ENCODE assay signal across 19 cellular contexts in the genomic region with DNA sequence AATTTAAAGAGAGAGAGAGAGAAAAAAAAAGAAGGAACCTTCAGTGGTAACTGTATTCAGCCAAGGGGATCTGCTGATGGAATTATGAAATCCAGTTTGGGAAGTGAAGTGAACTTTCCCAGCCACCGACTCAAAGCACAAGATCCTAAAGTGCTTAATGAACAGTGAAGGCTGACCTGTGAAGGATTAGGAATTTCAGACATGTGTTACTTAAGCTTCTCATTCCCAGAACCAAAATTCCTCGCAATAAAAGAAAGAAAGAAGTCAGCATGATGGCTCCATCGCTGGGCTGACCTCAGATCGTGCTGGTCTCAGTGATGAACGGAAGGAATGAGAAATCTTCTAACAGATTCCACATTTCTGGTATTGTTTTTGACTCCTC.
DNase-seq lines count a peak whose midpoint lies in the region; ATAC-seq and TF ChIP-seq lines count a peak whose summit lies in the region.
"Had no signal": no experiment of that assay in that cellular context is flagged by ENCODE, and none has a peak within 500 bp of the region (broad histone marks: within the 10 kb centered on the region; RNA-seq: fewer than 3 reads in every experiment).

No MANE protein-coding gene starts in this region.

- H3K4me2 ChIP-seq in SK-N-SH = peak overlapping the region; percentile 28; the same call in 1 of the 2 replicates

- no peak for TF ChIP-seq POLR2A in gastroesophageal sphincter (IDR thresholded peaks at IDR 0.05)

- intact Hi-C loops in sciatic nerve (cut with DNase I) = no loop called here

- H3K27ac Mint-ChIP-seq in WTC11 = no peak overlapping the region
- H3K27ac Mint-ChIP-seq: H9; stimulated activated naive CD8-positive, alpha-beta T cell treated with anti-CD3 and anti-CD28 coated beads, Interleukin-15, amount 100 ng/mL, for 72 hours had no signal

- TF ChIP-seq RAD21 in SK-N-SH (IDR thresholded peaks at IDR 0.05; ENCODE audit: low read length) = no peak

- TF ChIP-seq EP300 in SK-N-SH (IDR thresholded peaks at IDR 0.05; ENCODE audit: borderline replicate concordance in 1 of 2, low read depth in 1 of 2, low read length in 1 of 2) (no peak), gastroesophageal sphincter (IDR thresholded peaks at IDR 0.05) (no peak)

- no peaks in the 10 kb centered on the region for H3K36me3 ChIP-seq in SK-N-SH (replicated peaks in 1 of 2; ENCODE audit: control insufficient read depth in 1 of 2, insufficient read depth in 2 of 2, low read length in 1 of 2)
- no peaks in the 10 kb centered on the region for H3K36me3 ChIP-seq in gastroesophageal sphincter
- H3K36me3 ChIP-seq: heart right ventricle, lower lobe of right lung had no signal

- no peak for TF ChIP-seq CTCF in SK-N-SH (IDR thresholded peaks at IDR 0.05)
- no peak for TF ChIP-seq CTCF in gastroesophageal sphincter (IDR thresholded peaks at IDR 0.05)
- no peak for TF ChIP-seq CTCF in WTC11 (IDR thresholded peaks at IDR 0.05)

- peak; percentile 67 for ATAC-seq in gastroesophageal sphincter
- peak; percentile 90 for ATAC-seq in sciatic nerve
- ATAC-seq in WTC11 = no peak
- no peak for ATAC-seq in GM19324 (IDR thresholded peaks at IDR 0.05; ENCODE audit: low FRiP score, unreplicated experiment)
- ATAC-seq: HepG2; lower lobe of right lung; stimulated activated naive CD8-positive, alpha-beta T cell treated with anti-CD3 and anti-CD28 coated beads, Interleukin-15, amount 100 ng/mL, for 72 hours had no signal

- no peaks in the 10 kb centered on the region for H3K27me3 Mint-ChIP-seq in WTC11 (ENCODE audit: low read depth)
- H3K27me3 Mint-ChIP-seq: stimulated activated naive CD8-positive, alpha-beta T cell treated with anti-CD3 and anti-CD28 coated beads, Interleukin-15, amount 100 ng/mL, for 72 hours had no signal

- H3K9me3 ChIP-seq in SK-N-SH (no peaks in the 10 kb centered on the region), gastroesophageal sphincter (no peaks in the 10 kb centered on the region)
- H3K9me3 ChIP-seq: heart right ventricle, lower lobe of right lung had no signal

- POLR2A ChIA-PET in SK-N-SH (lab: Yijun Ruan, JAX) (no interaction called here), WTC11 (lab: Charles Lee) (no interaction called here)

- H3K4me1 Mint-ChIP-seq in WTC11 = peaks cover 25% of the 10 kb centered on the region
- H3K4me1 Mint-ChIP-seq: stimulated activated naive CD8-positive, alpha-beta T cell treated with anti-CD3 and anti-CD28 coated beads, Interleukin-15, amount 100 ng/mL, for 72 hours had no signal

- CTCF ChIA-PET in SK-N-SH (lab: Yijun Ruan, JAX) = no interaction called here
- CTCF ChIA-PET in WTC11 (lab: Charles Lee) = no interaction called here

- DNase-seq in EL = peak; percentile 53
- DNase-seq in SK-N-SH = no peak
- DNase-seq in sciatic nerve (ENCODE audit: low spot score) = no peak
- DNase-seq in putamen (ENCODE audit: low spot score) = no peak
- DNase-seq in T-helper 9 cell = no peak
- DNase-seq in WTC11 (ENCODE audit: low spot score) = no peak
- DNase-seq: activated CD4-positive, CD25-positive, alpha-beta regulatory T cell treated with anti-CD3 and anti-CD28 coated beads, Interleukin-2, amount 50 U/mL, for 72 hours; amniotic stem cell; effector CD4-positive, alpha-beta T cell; H9; heart right ventricle; lower lobe of right lung; NCI-H1417; NCI-H526 treated with DMSO at 0.1 percent for 48 hours; SHP77 treated with DMSO at 0.1 percent for 48 hours; stimulated activated naive CD8-positive, alpha-beta T cell treated with anti-CD3 and anti-CD28 coated beads, Interleukin-15, amount 100 ng/mL, for 72 hours had no signal

- 9% methylated on average over 5 of the region's 5 CpGs for WGBS in SK-N-SH (ENCODE audit: low lambda C conversion rate)
- 59 to 65% methylated on average over 3 to 5 of the region's 5 CpGs for WGBS in gastroesophageal sphincter (ENCODE audit: low coverage in 1 of 2), 2 donors

- no peaks in the 10 kb centered on the region for H3K36me3 Mint-ChIP-seq in WTC11

- no peaks in the 10 kb centered on the region for H3K4me1 ChIP-seq in SK-N-SH (ENCODE audit: control insufficient read depth in 1 of 2, insufficient read depth in 2 of 2, low read depth in 1 of 2, low read length in 1 of 2)
- H3K4me1 ChIP-seq in gastroesophageal sphincter = no peaks in the 10 kb centered on the region
- H3K4me1 ChIP-seq: heart right ventricle, lower lobe of right lung had no signal

- H3K9ac ChIP-seq in SK-N-SH = peak overlapping the region; percentile 28; the same call in 1 of the 2 replicates

- peak overlapping the region; percentile 18; the same call in 1 of the 2 replicates for H2AFZ ChIP-seq in SK-N-SH (ENCODE audit: low read depth)

- H3K9me3 Mint-ChIP-seq in WTC11 = no peaks in the 10 kb centered on the region
- H3K9me3 Mint-ChIP-seq: H9; stimulated activated naive CD8-positive, alpha-beta T cell treated with anti-CD3 and anti-CD28 coated beads, Interleukin-15, amount 100 ng/mL, for 72 hours had no signal

- no peaks in the 10 kb centered on the region for H3K79me2 ChIP-seq in SK-N-SH (ENCODE audit: insufficient read depth)

- H3K27ac ChIP-seq in SK-N-SH (ENCODE audit: low read depth in 2 of 2, low read length in 1 of 2) (peak overlapping the region in 1 of 2 experiments; percentile 75; a peak in 2 of 4 replicates), gastroesophageal sphincter (no peak overlapping the region)
- H3K27ac ChIP-seq: lower lobe of right lung had no signal

- H3K27me3 ChIP-seq in SK-N-SH (ENCODE audit: insufficient read depth) = no peaks in the 10 kb centered on the region
- no peaks in the 10 kb centered on the region for H3K27me3 ChIP-seq in gastroesophageal sphincter
- H3K27me3 ChIP-seq: heart right ventricle had no signal

- H3K4me3 ChIP-seq in SK-N-SH (ENCODE audit: low read depth in 2 of 2, low read length in 1 of 2) (peak overlapping the region in 1 of 2 experiments; percentile 20; a peak in 1 of 4 replicates), gastroesophageal sphincter (no peak overlapping the region)
- H3K4me3 ChIP-seq: heart right ventricle, lower lobe of right lung had no signal

- H3K4me3 Mint-ChIP-seq in WTC11 = no peak overlapping the region
- H3K4me3 Mint-ChIP-seq: H9; stimulated activated naive CD8-positive, alpha-beta T cell treated with anti-CD3 and anti-CD28 coated beads, Interleukin-15, amount 100 ng/mL, for 72 hours had no signal

- H4K20me1 ChIP-seq in SK-N-SH (ENCODE audit: insufficient read depth) = no peaks in the 10 kb centered on the region

- no peaks in the 10 kb centered on the region for H3K9me2 ChIP-seq in SK-N-SH

- H3F3A ChIP-seq in SK-N-SH (replicated peaks; ENCODE audit: insufficient read depth) = no peaks in the 10 kb centered on the region

TF ChIP-seq in SK-N-SH, 30 proteins besides CTCF, POLR2A, EP300 and RAD21 (continues in another document):
- no peak for TF ChIP-seq CHD2 (IDR thresholded peaks at IDR 0.05; ENCODE audit: low read length, partially characterized antibody)
- no peak for TF ChIP-seq YY1 (IDR thresholded peaks at IDR 0.05; ENCODE audit: low read depth)
- TF ChIP-seq, protein P1, sequence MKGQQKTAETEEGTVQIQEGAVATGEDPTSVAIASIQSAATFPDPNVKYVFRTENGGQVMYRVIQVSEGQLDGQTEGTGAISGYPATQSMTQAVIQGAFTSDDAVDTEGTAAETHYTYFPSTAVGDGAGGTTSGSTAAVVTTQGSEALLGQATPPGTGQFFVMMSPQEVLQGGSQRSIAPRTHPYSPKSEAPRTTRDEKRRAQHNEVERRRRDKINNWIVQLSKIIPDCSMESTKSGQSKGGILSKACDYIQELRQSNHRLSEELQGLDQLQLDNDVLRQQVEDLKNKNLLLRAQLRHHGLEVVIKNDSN (IDR thresholded peaks at IDR 0.05; ENCODE audit: borderline replicate concordance, low read depth) = no peak

TF ChIP-seq in WTC11, 78 proteins besides CTCF, POLR2A, EP300 and RAD21 (continues in another document):
- TF ChIP-seq OVOL2 (CRISPR knock-in tag; IDR thresholded peaks at IDR 0.05; ENCODE audit: borderline replicate concordance) = no peak
- TF ChIP-seq, protein P2, sequence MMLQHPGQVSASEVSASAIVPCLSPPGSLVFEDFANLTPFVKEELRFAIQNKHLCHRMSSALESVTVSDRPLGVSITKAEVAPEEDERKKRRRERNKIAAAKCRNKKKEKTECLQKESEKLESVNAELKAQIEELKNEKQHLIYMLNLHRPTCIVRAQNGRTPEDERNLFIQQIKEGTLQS (CRISPR knock-in tag; conservative IDR thresholded peaks at IDR 0.05) = no peak
- TF ChIP-seq CREM (CRISPR knock-in tag; IDR thresholded peaks at IDR 0.05) = no peak
- no peak for TF ChIP-seq GRHL2 (CRISPR knock-in tag; IDR thresholded peaks at IDR 0.05; ENCODE audit: insufficient replicate concordance, severe bottlenecking)
- TF ChIP-seq SP1 (CRISPR knock-in tag; conservative IDR thresholded peaks at IDR 0.05) = no peak
- no peak for TF ChIP-seq NFYB (CRISPR knock-in tag; conservative IDR thresholded peaks at IDR 0.05; ENCODE audit: low read depth)
- TF ChIP-seq, protein P3, sequence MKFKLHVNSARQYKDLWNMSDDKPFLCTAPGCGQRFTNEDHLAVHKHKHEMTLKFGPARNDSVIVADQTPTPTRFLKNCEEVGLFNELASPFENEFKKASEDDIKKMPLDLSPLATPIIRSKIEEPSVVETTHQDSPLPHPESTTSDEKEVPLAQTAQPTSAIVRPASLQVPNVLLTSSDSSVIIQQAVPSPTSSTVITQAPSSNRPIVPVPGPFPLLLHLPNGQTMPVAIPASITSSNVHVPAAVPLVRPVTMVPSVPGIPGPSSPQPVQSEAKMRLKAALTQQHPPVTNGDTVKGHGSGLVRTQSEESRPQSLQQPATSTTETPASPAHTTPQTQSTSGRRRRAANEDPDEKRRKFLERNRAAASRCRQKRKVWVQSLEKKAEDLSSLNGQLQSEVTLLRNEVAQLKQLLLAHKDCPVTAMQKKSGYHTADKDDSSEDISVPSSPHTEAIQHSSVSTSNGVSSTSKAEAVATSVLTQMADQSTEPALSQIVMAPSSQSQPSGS (CRISPR knock-in tag; IDR thresholded peaks at IDR 0.05; ENCODE audit: borderline replicate concordance, low read depth) = no peak

Comparison
In these comparisons a context has a peak if more than half of its experiments do, and no peak if none do; other contexts are left out.
1. ATAC-seq: peak in gastroesophageal sphincter (single experiment) and sciatic nerve (single experiment); none in WTC11 (single experiment) and GM19324 (single experiment).